In genomic region chr3:5188419-5189405, GRCh38 we compare ENCODE assay signal across 1 cellular context.
TF ChIP-seq lines count a peak whose summit lies in the region.

No MANE protein-coding gene starts in this region.

TF ChIP-seq in K562, 482 proteins besides CTCF, POLR2A, EP300 and RAD21 (continued from another document and continues in another):
- TF ChIP-seq, protein P1, sequence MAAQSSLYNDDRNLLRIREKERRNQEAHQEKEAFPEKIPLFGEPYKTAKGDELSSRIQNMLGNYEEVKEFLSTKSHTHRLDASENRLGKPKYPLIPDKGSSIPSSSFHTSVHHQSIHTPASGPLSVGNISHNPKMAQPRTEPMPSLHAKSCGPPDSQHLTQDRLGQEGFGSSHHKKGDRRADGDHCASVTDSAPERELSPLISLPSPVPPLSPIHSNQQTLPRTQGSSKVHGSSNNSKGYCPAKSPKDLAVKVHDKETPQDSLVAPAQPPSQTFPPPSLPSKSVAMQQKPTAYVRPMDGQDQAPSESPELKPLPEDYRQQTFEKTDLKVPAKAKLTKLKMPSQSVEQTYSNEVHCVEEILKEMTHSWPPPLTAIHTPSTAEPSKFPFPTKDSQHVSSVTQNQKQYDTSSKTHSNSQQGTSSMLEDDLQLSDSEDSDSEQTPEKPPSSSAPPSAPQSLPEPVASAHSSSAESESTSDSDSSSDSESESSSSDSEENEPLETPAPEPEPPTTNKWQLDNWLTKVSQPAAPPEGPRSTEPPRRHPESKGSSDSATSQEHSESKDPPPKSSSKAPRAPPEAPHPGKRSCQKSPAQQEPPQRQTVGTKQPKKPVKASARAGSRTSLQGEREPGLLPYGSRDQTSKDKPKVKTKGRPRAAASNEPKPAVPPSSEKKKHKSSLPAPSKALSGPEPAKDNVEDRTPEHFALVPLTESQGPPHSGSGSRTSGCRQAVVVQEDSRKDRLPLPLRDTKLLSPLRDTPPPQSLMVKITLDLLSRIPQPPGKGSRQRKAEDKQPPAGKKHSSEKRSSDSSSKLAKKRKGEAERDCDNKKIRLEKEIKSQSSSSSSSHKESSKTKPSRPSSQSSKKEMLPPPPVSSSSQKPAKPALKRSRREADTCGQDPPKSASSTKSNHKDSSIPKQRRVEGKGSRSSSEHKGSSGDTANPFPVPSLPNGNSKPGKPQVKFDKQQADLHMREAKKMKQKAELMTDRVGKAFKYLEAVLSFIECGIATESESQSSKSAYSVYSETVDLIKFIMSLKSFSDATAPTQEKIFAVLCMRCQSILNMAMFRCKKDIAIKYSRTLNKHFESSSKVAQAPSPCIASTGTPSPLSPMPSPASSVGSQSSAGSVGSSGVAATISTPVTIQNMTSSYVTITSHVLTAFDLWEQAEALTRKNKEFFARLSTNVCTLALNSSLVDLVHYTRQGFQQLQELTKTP (IDR thresholded peaks at IDR 0.05; ENCODE audit: low read depth in 1 of 2, partially characterized antibody in 2 of 2): no peak
- no peak for TF ChIP-seq ZNF445 (CRISPR knock-in tag; IDR thresholded peaks at IDR 0.05; ENCODE audit: low read depth)
- no peak for TF ChIP-seq NFE2L1 (tag; IDR thresholded peaks at IDR 0.05; ENCODE audit: borderline replicate concordance, low read depth)
- TF ChIP-seq MIER1 (IDR thresholded peaks at IDR 0.05; ENCODE audit: low read depth): no peak; the same call in 1 of the 2 replicates
- no peak; the same call in 1 of the 2 replicates for TF ChIP-seq JUND (IDR thresholded peaks at IDR 0.05; ENCODE audit: borderline replicate concordance, low read depth, low read length)
- no peak; the same call in 1 of the 3 replicates for TF ChIP-seq JUND (tag; IDR thresholded peaks at IDR 0.05; ENCODE audit: borderline replicate concordance, low read depth, low read length)
- TF ChIP-seq PML (IDR thresholded peaks at IDR 0.05; ENCODE audit: low read length): peak; percentile 33; the same call in 1 of the 2 replicates
- TF ChIP-seq ZNF79 (CRISPR knock-in tag; IDR thresholded peaks at IDR 0.05; ENCODE audit: low read depth): no peak
- TF ChIP-seq SFPQ (IDR thresholded peaks at IDR 0.05; ENCODE audit: low read depth, low read length): no peak
- TF ChIP-seq ZNF124 (CRISPR knock-in tag; IDR thresholded peaks at IDR 0.05): no peak
- TF ChIP-seq ZNF584 (CRISPR knock-in tag; IDR thresholded peaks at IDR 0.05; ENCODE audit: low read depth): no peak
- TF ChIP-seq HDAC2 (IDR thresholded peaks at IDR 0.05): 0 out of 2 replicates have a peak, but pooled peaks have one; percentile 58
- TF ChIP-seq, protein P2, sequence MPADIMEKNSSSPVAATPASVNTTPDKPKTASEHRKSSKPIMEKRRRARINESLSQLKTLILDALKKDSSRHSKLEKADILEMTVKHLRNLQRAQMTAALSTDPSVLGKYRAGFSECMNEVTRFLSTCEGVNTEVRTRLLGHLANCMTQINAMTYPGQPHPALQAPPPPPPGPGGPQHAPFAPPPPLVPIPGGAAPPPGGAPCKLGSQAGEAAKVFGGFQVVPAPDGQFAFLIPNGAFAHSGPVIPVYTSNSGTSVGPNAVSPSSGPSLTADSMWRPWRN (IDR thresholded peaks at IDR 0.05; ENCODE audit: low read depth): no peak
- no peak for TF ChIP-seq TEAD4 (IDR thresholded peaks at IDR 0.05; ENCODE audit: low read length)
- TF ChIP-seq TEAD4 (CRISPR knock-in tag; IDR thresholded peaks at IDR 0.05; ENCODE audit: borderline replicate concordance): peak; percentile 0; the same call in 1 of the 2 replicates
- TF ChIP-seq ARID4B (CRISPR knock-in tag; IDR thresholded peaks at IDR 0.05): peak; percentile 53; the same call in 1 of the 2 replicates
- no peak for TF ChIP-seq HEY1 (CRISPR knock-in tag; IDR thresholded peaks at IDR 0.05; ENCODE audit: borderline replicate concordance)
- TF ChIP-seq FOXK2 (conservative IDR thresholded peaks at IDR 0.05 in 1 of 2, IDR thresholded peaks at IDR 0.05 in 1 of 2; ENCODE audit: low read depth in 2 of 2): no peak
- no peak for TF ChIP-seq HDAC8 (tag; IDR thresholded peaks at IDR 0.05)
- no peak for TF ChIP-seq HNRNPH1 (optimal IDR thresholded peaks at IDR 0.05; ENCODE audit: low read depth, low read length)
- TF ChIP-seq USF1 (CRISPR knock-in tag; IDR thresholded peaks at IDR 0.05): no peak
- TF ChIP-seq, protein P3, sequence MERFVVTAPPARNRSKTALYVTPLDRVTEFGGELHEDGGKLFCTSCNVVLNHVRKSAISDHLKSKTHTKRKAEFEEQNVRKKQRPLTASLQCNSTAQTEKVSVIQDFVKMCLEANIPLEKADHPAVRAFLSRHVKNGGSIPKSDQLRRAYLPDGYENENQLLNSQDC (CRISPR knock-in tag; IDR thresholded peaks at IDR 0.05): no peak
- 0 out of 2 replicates have a peak, but pooled peaks have one; percentile 20 for TF ChIP-seq SMAD4 (CRISPR knock-in tag; conservative IDR thresholded peaks at IDR 0.05)
- no peak for TF ChIP-seq ZNF766 (CRISPR knock-in tag; conservative IDR thresholded peaks at IDR 0.05)
- TF ChIP-seq KDM2B (CRISPR knock-in tag; IDR thresholded peaks at IDR 0.05): no peak
- no peak for TF ChIP-seq PRMT5 (CRISPR knock-in tag; IDR thresholded peaks at IDR 0.05)
- TF ChIP-seq SMARCA4 (IDR thresholded peaks at IDR 0.05): peak; percentile 43; the same call in 1 of the 2 replicates
- TF ChIP-seq ERF (CRISPR knock-in tag; IDR thresholded peaks at IDR 0.05): no peak; the same call in 1 of the 2 replicates
- no peak for TF ChIP-seq FOXJ2 (tag; IDR thresholded peaks at IDR 0.05)
- no peak for TF ChIP-seq ZBTB2 (IDR thresholded peaks at IDR 0.05)
- no peak for TF ChIP-seq ZNF134 (CRISPR knock-in tag; conservative IDR thresholded peaks at IDR 0.05)
- TF ChIP-seq NFXL1 (CRISPR knock-in tag; IDR thresholded peaks at IDR 0.05): 0 out of 2 replicates have a peak, but pooled peaks have one; percentile 39
- no peak for TF ChIP-seq DACH1 (IDR thresholded peaks at IDR 0.05; ENCODE audit: partially characterized antibody)
- TF ChIP-seq, protein P4, sequence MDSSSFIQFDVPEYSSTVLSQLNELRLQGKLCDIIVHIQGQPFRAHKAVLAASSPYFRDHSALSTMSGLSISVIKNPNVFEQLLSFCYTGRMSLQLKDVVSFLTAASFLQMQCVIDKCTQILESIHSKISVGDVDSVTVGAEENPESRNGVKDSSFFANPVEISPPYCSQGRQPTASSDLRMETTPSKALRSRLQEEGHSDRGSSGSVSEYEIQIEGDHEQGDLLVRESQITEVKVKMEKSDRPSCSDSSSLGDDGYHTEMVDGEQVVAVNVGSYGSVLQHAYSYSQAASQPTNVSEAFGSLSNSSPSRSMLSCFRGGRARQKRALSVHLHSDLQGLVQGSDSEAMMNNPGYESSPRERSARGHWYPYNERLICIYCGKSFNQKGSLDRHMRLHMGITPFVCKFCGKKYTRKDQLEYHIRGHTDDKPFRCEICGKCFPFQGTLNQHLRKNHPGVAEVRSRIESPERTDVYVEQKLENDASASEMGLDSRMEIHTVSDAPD (CRISPR knock-in tag; IDR thresholded peaks at IDR 0.05): no peak
- TF ChIP-seq ARID3B (CRISPR knock-in tag; IDR thresholded peaks at IDR 0.05; ENCODE audit: borderline replicate concordance): no peak
- TF ChIP-seq HCFC1 (IDR thresholded peaks at IDR 0.05; ENCODE audit: low read depth, low read length): no peak
- TF ChIP-seq HNRNPK (IDR thresholded peaks at IDR 0.05; ENCODE audit: low read depth, low read length, poor library complexity, severe bottlenecking): no peak
- TF ChIP-seq SRF (CRISPR knock-in tag; IDR thresholded peaks at IDR 0.05): 0 out of 4 replicates have a peak, but pooled peaks of 1 of the 2 experiments have one; percentile 30
- no peak for TF ChIP-seq SNRNP70 (optimal IDR thresholded peaks at IDR 0.05; ENCODE audit: low read depth, low read length)
- no peak for TF ChIP-seq ZNF75A (CRISPR knock-in tag; IDR thresholded peaks at IDR 0.05)
- TF ChIP-seq ZNF57 (CRISPR knock-in tag; IDR thresholded peaks at IDR 0.05): no peak
- TF ChIP-seq TARDBP (IDR thresholded peaks at IDR 0.05): no peak
- TF ChIP-seq SAP30 (IDR thresholded peaks at IDR 0.05; ENCODE audit: borderline replicate concordance, insufficient read depth, low read depth, low read length, poor library complexity, severe bottlenecking): peak; percentile 51
- TF ChIP-seq, protein P5, sequence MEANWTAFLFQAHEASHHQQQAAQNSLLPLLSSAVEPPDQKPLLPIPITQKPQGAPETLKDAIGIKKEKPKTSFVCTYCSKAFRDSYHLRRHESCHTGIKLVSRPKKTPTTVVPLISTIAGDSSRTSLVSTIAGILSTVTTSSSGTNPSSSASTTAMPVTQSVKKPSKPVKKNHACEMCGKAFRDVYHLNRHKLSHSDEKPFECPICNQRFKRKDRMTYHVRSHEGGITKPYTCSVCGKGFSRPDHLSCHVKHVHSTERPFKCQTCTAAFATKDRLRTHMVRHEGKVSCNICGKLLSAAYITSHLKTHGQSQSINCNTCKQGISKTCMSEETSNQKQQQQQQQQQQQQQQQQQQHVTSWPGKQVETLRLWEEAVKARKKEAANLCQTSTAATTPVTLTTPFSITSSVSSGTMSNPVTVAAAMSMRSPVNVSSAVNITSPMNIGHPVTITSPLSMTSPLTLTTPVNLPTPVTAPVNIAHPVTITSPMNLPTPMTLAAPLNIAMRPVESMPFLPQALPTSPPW (CRISPR knock-in tag; IDR thresholded peaks at IDR 0.05): no peak
- TF ChIP-seq POLR2G (IDR thresholded peaks at IDR 0.05; ENCODE audit: low read depth, low read length): no peak
